1 cellular context compared by ENCODE assay signal in the genomic region with DNA sequence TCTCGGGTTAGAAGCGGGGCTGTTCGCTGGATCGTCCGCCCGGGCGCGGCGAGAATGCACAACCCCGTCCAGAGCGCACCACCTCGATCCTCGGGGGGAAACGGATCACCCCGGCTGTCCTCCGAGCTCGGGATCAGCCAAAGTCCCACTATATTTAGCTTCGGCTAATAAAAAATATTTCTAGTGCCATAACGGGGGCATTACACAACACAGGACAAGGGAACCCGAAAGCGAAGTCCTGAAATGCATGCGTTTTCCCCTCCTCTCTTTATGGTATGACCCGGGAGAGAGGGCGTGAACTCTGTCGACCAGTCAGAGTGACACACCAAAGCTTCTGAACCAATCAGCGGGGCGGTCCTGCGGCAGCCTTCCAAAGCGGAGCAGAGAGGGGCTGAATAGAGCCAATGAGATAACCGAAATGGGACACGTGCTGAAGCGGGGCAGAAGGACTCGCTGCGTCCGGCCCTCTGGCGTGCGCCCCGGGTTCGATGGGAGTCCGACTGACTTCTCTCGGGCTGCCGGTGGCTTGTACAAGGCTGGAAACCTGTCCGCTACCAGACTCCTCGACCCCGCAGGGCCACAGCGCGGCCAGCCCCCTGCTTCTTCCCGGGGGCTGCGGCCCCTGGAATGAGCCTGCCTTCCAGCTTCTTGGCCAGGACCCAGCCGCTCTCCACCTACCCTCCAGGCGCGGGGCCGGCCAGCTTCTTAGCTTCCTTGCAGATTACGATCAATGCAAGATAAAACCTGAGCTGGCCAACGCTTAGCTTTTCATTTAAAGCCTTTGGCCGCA.
TF ChIP-seq lines count a peak whose summit lies in the region.

A gene with protein sequence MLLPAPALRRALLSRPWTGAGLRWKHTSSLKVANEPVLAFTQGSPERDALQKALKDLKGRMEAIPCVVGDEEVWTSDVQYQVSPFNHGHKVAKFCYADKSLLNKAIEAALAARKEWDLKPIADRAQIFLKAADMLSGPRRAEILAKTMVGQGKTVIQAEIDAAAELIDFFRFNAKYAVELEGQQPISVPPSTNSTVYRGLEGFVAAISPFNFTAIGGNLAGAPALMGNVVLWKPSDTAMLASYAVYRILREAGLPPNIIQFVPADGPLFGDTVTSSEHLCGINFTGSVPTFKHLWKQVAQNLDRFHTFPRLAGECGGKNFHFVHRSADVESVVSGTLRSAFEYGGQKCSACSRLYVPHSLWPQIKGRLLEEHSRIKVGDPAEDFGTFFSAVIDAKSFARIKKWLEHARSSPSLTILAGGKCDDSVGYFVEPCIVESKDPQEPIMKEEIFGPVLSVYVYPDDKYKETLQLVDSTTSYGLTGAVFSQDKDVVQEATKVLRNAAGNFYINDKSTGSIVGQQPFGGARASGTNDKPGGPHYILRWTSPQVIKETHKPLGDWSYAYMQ (minus strand): TSS at position 33 of the 790 bp plus-strand sequence. CDS start 32 bp downstream, at position 1.

TF ChIP-seq in K562, 482 proteins besides CTCF, POLR2A, EP300 and RAD21 (continued from another document and continues in another):
- TF ChIP-seq, protein P1, sequence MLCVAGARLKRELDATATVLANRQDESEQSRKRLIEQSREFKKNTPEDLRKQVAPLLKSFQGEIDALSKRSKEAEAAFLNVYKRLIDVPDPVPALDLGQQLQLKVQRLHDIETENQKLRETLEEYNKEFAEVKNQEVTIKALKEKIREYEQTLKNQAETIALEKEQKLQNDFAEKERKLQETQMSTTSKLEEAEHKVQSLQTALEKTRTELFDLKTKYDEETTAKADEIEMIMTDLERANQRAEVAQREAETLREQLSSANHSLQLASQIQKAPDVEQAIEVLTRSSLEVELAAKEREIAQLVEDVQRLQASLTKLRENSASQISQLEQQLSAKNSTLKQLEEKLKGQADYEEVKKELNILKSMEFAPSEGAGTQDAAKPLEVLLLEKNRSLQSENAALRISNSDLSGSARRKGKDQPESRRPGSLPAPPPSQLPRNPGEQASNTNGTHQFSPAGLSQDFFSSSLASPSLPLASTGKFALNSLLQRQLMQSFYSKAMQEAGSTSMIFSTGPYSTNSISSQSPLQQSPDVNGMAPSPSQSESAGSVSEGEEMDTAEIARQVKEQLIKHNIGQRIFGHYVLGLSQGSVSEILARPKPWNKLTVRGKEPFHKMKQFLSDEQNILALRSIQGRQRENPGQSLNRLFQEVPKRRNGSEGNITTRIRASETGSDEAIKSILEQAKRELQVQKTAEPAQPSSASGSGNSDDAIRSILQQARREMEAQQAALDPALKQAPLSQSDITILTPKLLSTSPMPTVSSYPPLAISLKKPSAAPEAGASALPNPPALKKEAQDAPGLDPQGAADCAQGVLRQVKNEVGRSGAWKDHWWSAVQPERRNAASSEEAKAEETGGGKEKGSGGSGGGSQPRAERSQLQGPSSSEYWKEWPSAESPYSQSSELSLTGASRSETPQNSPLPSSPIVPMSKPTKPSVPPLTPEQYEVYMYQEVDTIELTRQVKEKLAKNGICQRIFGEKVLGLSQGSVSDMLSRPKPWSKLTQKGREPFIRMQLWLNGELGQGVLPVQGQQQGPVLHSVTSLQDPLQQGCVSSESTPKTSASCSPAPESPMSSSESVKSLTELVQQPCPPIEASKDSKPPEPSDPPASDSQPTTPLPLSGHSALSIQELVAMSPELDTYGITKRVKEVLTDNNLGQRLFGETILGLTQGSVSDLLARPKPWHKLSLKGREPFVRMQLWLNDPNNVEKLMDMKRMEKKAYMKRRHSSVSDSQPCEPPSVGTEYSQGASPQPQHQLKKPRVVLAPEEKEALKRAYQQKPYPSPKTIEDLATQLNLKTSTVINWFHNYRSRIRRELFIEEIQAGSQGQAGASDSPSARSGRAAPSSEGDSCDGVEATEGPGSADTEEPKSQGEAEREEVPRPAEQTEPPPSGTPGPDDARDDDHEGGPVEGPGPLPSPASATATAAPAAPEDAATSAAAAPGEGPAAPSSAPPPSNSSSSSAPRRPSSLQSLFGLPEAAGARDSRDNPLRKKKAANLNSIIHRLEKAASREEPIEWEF (CRISPR knock-in tag; IDR thresholded peaks at IDR 0.05), result no peak
- TF ChIP-seq ZNF24 (IDR thresholded peaks at IDR 0.05) (no peak), NFRKB (IDR thresholded peaks at IDR 0.05; ENCODE audit: low read depth) (no peak), SMAD1 (IDR thresholded peaks at IDR 0.05; ENCODE audit: low read depth, low read length, partially characterized antibody) (peak; percentile 26), TBP (optimal IDR thresholded peaks at IDR 0.05; ENCODE audit: low read depth, low read length) (peak; percentile 65), GABPB2 (CRISPR knock-in tag; conservative IDR thresholded peaks at IDR 0.05) (no peak), ZNF311 (CRISPR knock-in tag; IDR thresholded peaks at IDR 0.05) (no peak), DIDO1 (tag; IDR thresholded peaks at IDR 0.05; ENCODE audit: low read depth) (no peak), NBN (IDR thresholded peaks at IDR 0.05; ENCODE audit: low read depth) (no peak), ZNF764 (CRISPR knock-in tag; IDR thresholded peaks at IDR 0.05; ENCODE audit: low read depth) (no peak), GATA2 (CRISPR knock-in tag; IDR thresholded peaks at IDR 0.05) (peak; percentile 86), ZNF212 (CRISPR knock-in tag; IDR thresholded peaks at IDR 0.05) (no peak), ZNF695 (CRISPR knock-in tag; IDR thresholded peaks at IDR 0.05) (no peak), NR1H2 (CRISPR knock-in tag; IDR thresholded peaks at IDR 0.05) (no peak), GABPB1 (CRISPR knock-in tag; IDR thresholded peaks at IDR 0.05) (peak; percentile 78), ETS2 (tag; IDR thresholded peaks at IDR 0.05; ENCODE audit: borderline replicate concordance, poor library complexity, severe bottlenecking) (no peak), MTA2 (IDR thresholded peaks at IDR 0.05; ENCODE audit: low read depth) (no peak), SIN3A (IDR thresholded peaks at IDR 0.05; ENCODE audit: borderline replicate concordance in 2 of 2, control insufficient read depth in 1 of 2, low read depth in 2 of 2, low read length in 2 of 2) (peak in 1 of 2 experiments; percentile 46; a peak in 1 of 4 replicates), RBM25 (IDR thresholded peaks at IDR 0.05; ENCODE audit: low read depth, low read length, severe bottlenecking) (no peak), CBX5 (IDR thresholded peaks at IDR 0.05; ENCODE audit: borderline replicate concordance, low read depth) (no peak), BRD4 (IDR thresholded peaks at IDR 0.05) (no peak), ZFX (CRISPR knock-in tag; IDR thresholded peaks at IDR 0.05) (peak; percentile 80), ZNF197 (CRISPR knock-in tag; IDR thresholded peaks at IDR 0.05; ENCODE audit: low read depth) (no peak), HCFC1 (IDR thresholded peaks at IDR 0.05; ENCODE audit: low read depth, low read length) (no peak; the same call in 1 of the 2 replicates), MAFF (IDR thresholded peaks at IDR 0.05; ENCODE audit: low read length) (peak; percentile 89), ZNF696 (CRISPR knock-in tag; conservative IDR thresholded peaks at IDR 0.05) (no peak), TCFL5 (CRISPR knock-in tag; conservative IDR thresholded peaks at IDR 0.05) (no peak), ZNF766 (CRISPR knock-in tag; conservative IDR thresholded peaks at IDR 0.05) (peak; percentile 76; the same call in 1 of the 2 replicates), MEIS2 (IDR thresholded peaks at IDR 0.05; ENCODE audit: partially characterized antibody) (peak; percentile 35), KDM2B (CRISPR knock-in tag; IDR thresholded peaks at IDR 0.05) (peak; percentile 93), ZSCAN32 (CRISPR knock-in tag; IDR thresholded peaks at IDR 0.05) (no peak), MAFK (IDR thresholded peaks at IDR 0.05; ENCODE audit: low read length) (peak; percentile 46; the same call in 1 of the 2 replicates), POLR3A (IDR thresholded peaks at IDR 0.05; ENCODE audit: borderline replicate concordance, extremely low read depth, insufficient read depth, insufficient read length) (no peak), ZNF785 (CRISPR knock-in tag; IDR thresholded peaks at IDR 0.05) (no peak), ETV6 (IDR thresholded peaks at IDR 0.05; ENCODE audit: borderline replicate concordance in 1 of 2, low read depth in 2 of 2, low read length in 1 of 2) (no peak), ETV6 (CRISPR knock-in tag; IDR thresholded peaks at IDR 0.05; ENCODE audit: borderline replicate concordance) (no peak)
- TF ChIP-seq, protein P2, sequence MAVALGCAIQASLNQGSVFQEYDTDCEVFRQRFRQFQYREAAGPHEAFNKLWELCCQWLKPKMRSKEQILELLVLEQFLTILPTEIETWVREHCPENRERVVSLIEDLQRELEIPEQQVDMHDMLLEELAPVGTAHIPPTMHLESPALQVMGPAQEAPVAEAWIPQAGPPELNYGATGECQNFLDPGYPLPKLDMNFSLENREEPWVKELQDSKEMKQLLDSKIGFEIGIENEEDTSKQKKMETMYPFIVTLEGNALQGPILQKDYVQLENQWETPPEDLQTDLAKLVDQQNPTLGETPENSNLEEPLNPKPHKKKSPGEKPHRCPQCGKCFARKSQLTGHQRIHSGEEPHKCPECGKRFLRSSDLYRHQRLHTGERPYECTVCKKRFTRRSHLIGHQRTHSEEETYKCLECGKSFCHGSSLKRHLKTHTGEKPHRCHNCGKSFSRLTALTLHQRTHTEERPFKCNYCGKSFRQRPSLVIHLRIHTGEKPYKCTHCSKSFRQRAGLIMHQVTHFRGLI (CRISPR knock-in tag; IDR thresholded peaks at IDR 0.05), result no peak
- TF ChIP-seq, protein P3, sequence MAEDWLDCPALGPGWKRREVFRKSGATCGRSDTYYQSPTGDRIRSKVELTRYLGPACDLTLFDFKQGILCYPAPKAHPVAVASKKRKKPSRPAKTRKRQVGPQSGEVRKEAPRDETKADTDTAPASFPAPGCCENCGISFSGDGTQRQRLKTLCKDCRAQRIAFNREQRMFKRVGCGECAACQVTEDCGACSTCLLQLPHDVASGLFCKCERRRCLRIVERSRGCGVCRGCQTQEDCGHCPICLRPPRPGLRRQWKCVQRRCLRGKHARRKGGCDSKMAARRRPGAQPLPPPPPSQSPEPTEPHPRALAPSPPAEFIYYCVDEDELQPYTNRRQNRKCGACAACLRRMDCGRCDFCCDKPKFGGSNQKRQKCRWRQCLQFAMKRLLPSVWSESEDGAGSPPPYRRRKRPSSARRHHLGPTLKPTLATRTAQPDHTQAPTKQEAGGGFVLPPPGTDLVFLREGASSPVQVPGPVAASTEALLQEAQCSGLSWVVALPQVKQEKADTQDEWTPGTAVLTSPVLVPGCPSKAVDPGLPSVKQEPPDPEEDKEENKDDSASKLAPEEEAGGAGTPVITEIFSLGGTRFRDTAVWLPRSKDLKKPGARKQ (CRISPR knock-in tag; IDR thresholded peaks at IDR 0.05), result no peak
- TF ChIP-seq, protein P4, sequence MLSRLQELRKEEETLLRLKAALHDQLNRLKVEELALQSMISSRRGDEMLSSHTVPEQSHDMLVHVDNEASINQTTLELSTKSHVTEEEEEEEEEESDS (CRISPR knock-in tag; IDR thresholded peaks at IDR 0.05), result no peak
- TF ChIP-seq, protein P5, sequence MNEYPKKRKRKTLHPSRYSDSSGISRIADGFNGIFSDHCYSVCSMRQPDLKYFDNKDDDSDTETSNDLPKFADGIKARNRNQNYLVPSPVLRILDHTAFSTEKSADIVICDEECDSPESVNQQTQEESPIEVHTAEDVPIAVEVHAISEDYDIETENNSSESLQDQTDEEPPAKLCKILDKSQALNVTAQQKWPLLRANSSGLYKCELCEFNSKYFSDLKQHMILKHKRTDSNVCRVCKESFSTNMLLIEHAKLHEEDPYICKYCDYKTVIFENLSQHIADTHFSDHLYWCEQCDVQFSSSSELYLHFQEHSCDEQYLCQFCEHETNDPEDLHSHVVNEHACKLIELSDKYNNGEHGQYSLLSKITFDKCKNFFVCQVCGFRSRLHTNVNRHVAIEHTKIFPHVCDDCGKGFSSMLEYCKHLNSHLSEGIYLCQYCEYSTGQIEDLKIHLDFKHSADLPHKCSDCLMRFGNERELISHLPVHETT (CRISPR knock-in tag; conservative IDR thresholded peaks at IDR 0.05 in 1 of 2, IDR thresholded peaks at IDR 0.05 in 1 of 2), result peak in 1 of 2 experiments; percentile 73; a peak in 2 of 4 replicates
- TF ChIP-seq, protein P6, sequence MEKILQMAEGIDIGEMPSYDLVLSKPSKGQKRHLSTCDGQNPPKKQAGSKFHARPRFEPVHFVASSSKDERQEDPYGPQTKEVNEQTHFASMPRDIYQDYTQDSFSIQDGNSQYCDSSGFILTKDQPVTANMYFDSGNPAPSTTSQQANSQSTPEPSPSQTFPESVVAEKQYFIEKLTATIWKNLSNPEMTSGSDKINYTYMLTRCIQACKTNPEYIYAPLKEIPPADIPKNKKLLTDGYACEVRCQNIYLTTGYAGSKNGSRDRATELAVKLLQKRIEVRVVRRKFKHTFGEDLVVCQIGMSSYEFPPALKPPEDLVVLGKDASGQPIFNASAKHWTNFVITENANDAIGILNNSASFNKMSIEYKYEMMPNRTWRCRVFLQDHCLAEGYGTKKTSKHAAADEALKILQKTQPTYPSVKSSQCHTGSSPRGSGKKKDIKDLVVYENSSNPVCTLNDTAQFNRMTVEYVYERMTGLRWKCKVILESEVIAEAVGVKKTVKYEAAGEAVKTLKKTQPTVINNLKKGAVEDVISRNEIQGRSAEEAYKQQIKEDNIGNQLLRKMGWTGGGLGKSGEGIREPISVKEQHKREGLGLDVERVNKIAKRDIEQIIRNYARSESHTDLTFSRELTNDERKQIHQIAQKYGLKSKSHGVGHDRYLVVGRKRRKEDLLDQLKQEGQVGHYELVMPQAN (IDR thresholded peaks at IDR 0.05; ENCODE audit: borderline replicate concordance), result peak; percentile 82; the same call in 1 of the 2 replicates
- TF ChIP-seq, protein P7, sequence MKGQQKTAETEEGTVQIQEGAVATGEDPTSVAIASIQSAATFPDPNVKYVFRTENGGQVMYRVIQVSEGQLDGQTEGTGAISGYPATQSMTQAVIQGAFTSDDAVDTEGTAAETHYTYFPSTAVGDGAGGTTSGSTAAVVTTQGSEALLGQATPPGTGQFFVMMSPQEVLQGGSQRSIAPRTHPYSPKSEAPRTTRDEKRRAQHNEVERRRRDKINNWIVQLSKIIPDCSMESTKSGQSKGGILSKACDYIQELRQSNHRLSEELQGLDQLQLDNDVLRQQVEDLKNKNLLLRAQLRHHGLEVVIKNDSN (CRISPR knock-in tag; IDR thresholded peaks at IDR 0.05), result peak; percentile 99
